Comparison of ENCODE assay signal across 9 cellular contexts in genomic region chr17:49918591-49918990, GRCh38. TPM values are rescaled to one million over a fixed set of nuclear protein-coding genes. Genes with fewer than 3 reads are reported as not detected.
"Had no signal": no experiment of that assay in that cellular context is flagged by ENCODE, and none has a peak within 500 bp of the region (broad histone marks: within the 10 kb centered on the region; RNA-seq: fewer than 3 reads in every experiment).

No MANE protein-coding gene starts in this region.

- H3K9ac ChIP-seq: KMS-11 had no signal

- ATAC-seq: GM23338, HCT116 had no signal

- FAIRE-seq: H1, H54, HTR-8/SVneo had no signal

- H3K27ac ChIP-seq: KMS-11 had no signal

- H3K36me3 ChIP-seq: HAP-1 had no signal

- H3K4me2 ChIP-seq: GM23338, KMS-11 had no signal

- H3K4me1 ChIP-seq: HAP-1 had no signal

- H3K4me3 ChIP-seq: GM23338, HAP-1 had no signal

- H3K9me3 ChIP-seq: HAP-1 had no signal

- DNase-seq: IMR-90, KBM-7 had no signal

- H2AFZ ChIP-seq: GM23338 had no signal

RNA-seq across cellular contexts. Expression of gene DLX4, which starts 50.4 kb away (rescaled TPM):
- total RNA-seq: IMR-90 had no signal
- polyA plus RNA-seq: IMR-90 had no signal
